13 cellular contexts compared by ENCODE assay signal in genomic region chr3:45414823-45415222, GRCh38. TPM values are rescaled to one million over a fixed set of nuclear protein-coding genes. Genes with fewer than 3 reads are reported as not detected.
DNase-seq lines count a peak whose midpoint lies in the region; ATAC-seq, FAIRE-seq and TF ChIP-seq lines count a peak whose summit lies in the region.
"Had no signal": no experiment of that assay in that cellular context is flagged by ENCODE, and none has a peak within 500 bp of the region (broad histone marks: within the 10 kb centered on the region; RNA-seq: fewer than 3 reads in every experiment).

No MANE protein-coding gene starts in this region.

- intact Hi-C loops in GM12878 (cut with micrococcal nuclease; ENCODE audit: unreplicated experiment): no loop called here
- intact Hi-C loops in posterior vena cava (cut with DNase I): no loop called here

- no peak overlapping the region for H3K9ac ChIP-seq in GM12878 (ENCODE audit: control insufficient read depth, insufficient read depth, low read length)

- POLR2A ChIA-PET in GM10248 (lab: Yijun Ruan, JAX): no interaction called here
- POLR2A ChIA-PET in GM12878 (lab: Charles Lee): no interaction called here

- RAD21 ChIA-PET in GM12878 (lab: Charles Lee; ENCODE audit: unreplicated experiment): no interaction called here

- no TSS peak for BruUV-seq in GM12878 (replicated peaks; lab: Mats Ljungman, UMichigan)

- ATAC-seq in GM18861 (IDR thresholded peaks at IDR 0.05; ENCODE audit: unreplicated experiment): peak; percentile 40
- ATAC-seq in HG03432 (IDR thresholded peaks at IDR 0.05; ENCODE audit: unreplicated experiment): peak; percentile 59
- ATAC-seq in GM12878: peak; percentile 81
- ATAC-seq: naive thymus-derived CD4-positive, alpha-beta T cell; right lobe of liver had no signal

- no peak overlapping the region for H3K27ac ChIP-seq in GM12878 (ENCODE audit: control insufficient read depth, insufficient read depth)
- H3K27ac ChIP-seq: right lobe of liver, thoracic aorta had no signal

- peaks cover 9% of the 10 kb centered on the region for H3K4me1 ChIP-seq in GM12878 (ENCODE audit: control insufficient read depth, insufficient read depth, low read length)
- H3K4me1 ChIP-seq: right lobe of liver had no signal

- TF ChIP-seq CTCF in GM10248 (IDR thresholded peaks at IDR 0.05; ENCODE audit: control extremely low read depth, extremely low read depth, low read depth, missing control alignments): no peak
- no peak for TF ChIP-seq CTCF in GM12878 (IDR thresholded peaks at IDR 0.05 in 2 of 3, conservative IDR thresholded peaks at IDR 0.05 in 1 of 3; ENCODE audit: control insufficient read depth in 2 of 3, extremely low read depth in 1 of 3, insufficient read depth in 1 of 3, low read depth in 3 of 3, low read length in 3 of 3)

- H3K4me3 ChIP-seq in GM12878: no peak overlapping the region
- H3K4me3 ChIP-seq: right lobe of liver, thoracic aorta had no signal

- no peak for TF ChIP-seq EP300 in GM12878 (IDR thresholded peaks at IDR 0.05; ENCODE audit: borderline replicate concordance in 1 of 2, control insufficient read depth in 1 of 2, low read depth in 2 of 2, low read length in 2 of 2)

- H3K4me2 ChIP-seq in GM12878 (ENCODE audit: control insufficient read depth, insufficient read depth): no peak overlapping the region; the same call in 1 of the 2 replicates

- WGBS in GM12878 (ENCODE audit: insufficient coverage, insufficient replicate concordance, low lambda C conversion rate, missing lambda C conversion rate): 0% methylated on average over 1 of the region's 1 CpG

- no peaks in the 10 kb centered on the region for H3K27me3 ChIP-seq in GM12878 (replicated peaks in 1 of 2; ENCODE audit: control insufficient read depth in 2 of 2, insufficient read depth in 2 of 2, low read length in 1 of 2)
- H3K27me3 ChIP-seq: right lobe of liver had no signal

- no peaks in the 10 kb centered on the region for H3K79me2 ChIP-seq in GM12878 (ENCODE audit: control insufficient read depth, insufficient read depth, low read length)

- FAIRE-seq in GM12878 (lab: Jason Lieb, UNC) (peak; percentile 65), urothelium cell line (lab: Jason Lieb, UNC) (no peak)

- H4K20me1 ChIP-seq in GM12878 (ENCODE audit: control insufficient read depth, insufficient read depth): no peaks in the 10 kb centered on the region

- SMC1A ChIA-PET in GM12878 (lab: Charles Lee; ENCODE audit: uncharacterized antibody, unreplicated experiment): no interaction called here

- TF ChIP-seq POLR2A in GM12878 (IDR thresholded peaks at IDR 0.05; ENCODE audit: low read depth, low read length): no peak

- H2AFZ ChIP-seq in GM12878 (ENCODE audit: control insufficient read depth, low read depth, low read length): no peak overlapping the region

- in situ Hi-C loops in GM12878 (cut with MboI): no loop called here

- DNase-seq in GM10248 (ENCODE audit: extremely low spot score) (peak; percentile 18), GM12878 (ENCODE audit: low read depth, low spot score) (peak; percentile 31), activated gamma-delta T cell treated with Interleukin-2 at 50 U/mL for 16 hours (no peak), posterior vena cava (ENCODE audit: low spot score) (no peak), urothelium cell line (ENCODE audit: low spot score) (no peak)
- DNase-seq: amygdala; islet precursor cell; naive thymus-derived CD4-positive, alpha-beta T cell; NCI-H1417 treated with DMSO at 0.1 percent for 48 hours; right lobe of liver had no signal

- peaks cover 0 to 10% of the 10 kb centered on the region in 2 experiments; a peak in 2 of 4 replicates for H3K36me3 ChIP-seq in GM12878 (ENCODE audit: control insufficient read depth in 2 of 2, insufficient read depth in 2 of 2, low read length in 1 of 2)

- CTCF ChIA-PET in GM10248 (lab: Yijun Ruan, JAX): no interaction called here
- CTCF ChIA-PET in GM12878 (lab: Yijun Ruan, JAX): no interaction called here

- H3K9me3 ChIP-seq in GM12878 (replicated peaks; ENCODE audit: control insufficient read depth, insufficient read depth, low read length): no peaks in the 10 kb centered on the region
- H3K9me3 ChIP-seq: right lobe of liver, thoracic aorta had no signal

- no peak for TF ChIP-seq RAD21 in GM12878 (IDR thresholded peaks at IDR 0.05; ENCODE audit: insufficient read depth, low read depth, low read length)

TF ChIP-seq in GM12878, 131 proteins besides CTCF, POLR2A, EP300 and RAD21:
- peak; percentile 85 for TF ChIP-seq RUNX3 (IDR thresholded peaks at IDR 0.05; ENCODE audit: low read length)
- 0 out of 2 replicates have a peak, but pooled peaks have one; percentile 11 for TF ChIP-seq EED (IDR thresholded peaks at IDR 0.05; ENCODE audit: low read depth)
- no peak for TF ChIP-seq E2F8 (IDR thresholded peaks at IDR 0.05; ENCODE audit: low read depth, partially characterized antibody)

RNA-seq across cellular contexts. Expression of gene LARS2, which starts 26.4 kb away (rescaled TPM):
- total RNA-seq in GM12878 (2013; cell fraction: nucleolus; rRNA removed): 77.0 and 83.9 TPM in 2 replicates
- 29.9 and 31.3 TPM in 2 replicates for total RNA-seq in GM12878 (2014; rRNA removed)
- 27.6 and 29.5 TPM in 2 replicates for total RNA-seq in GM12878 (2014; rRNA removed; fragmentation: Illumina TruSeq; extraction: Trizol)
- total RNA-seq in GM12878 (2021): 36.5 and 38.9 TPM in 2 replicates
- polyA plus RNA-seq in GM12878 (2011; ENCODE audit: low read depth): 7.6 TPM
- polyA plus RNA-seq in GM12878 (2011; rRNA removed): 23.8 and 27.0 TPM in 2 replicates
- 25.2 and 28.7 TPM in 2 replicates for polyA plus RNA-seq in GM12878 (2011; cell fraction: cytosol; rRNA removed)
- polyA plus RNA-seq in GM12878 (2011; cell fraction: nucleus; rRNA removed): 41.3 and 59.3 TPM in 2 replicates
- 9.0 and 11.5 TPM in 2 replicates for polyA plus RNA-seq in GM12878 (2012)
- polyA plus RNA-seq in GM12878 (2014; fragmentation: Illumina TruSeq; extraction: Trizol): 23.9 and 30.8 TPM in 2 replicates
- polyA plus RNA-seq in GM12878 (2014; fragmentation: Nextera tagmentation; extraction: Ambion mirVana): 1 to 10 TPM; 2.8 to 3.5 TPM
- polyA plus RNA-seq in GM12878 (2014; rRNA removed): 22.5 and 23.8 TPM in 2 replicates
- polyA plus RNA-seq in GM12878 (2016; fragmentation: Nextera tagmentation; extraction: Ambion mirVana): 10 to 100 TPM; 31.3 to 35.7 TPM
- polyA minus RNA-seq in GM12878 (2011; rRNA and poly(A)+ RNA removed): 48.7 and 51.6 TPM in 2 replicates
- polyA minus RNA-seq in GM12878 (2011; cell fraction: cytosol; rRNA and poly(A)+ RNA removed): 7.8 and 9.3 TPM in 2 replicates
- 30.9 and 46.5 TPM in 2 replicates for polyA minus RNA-seq in GM12878 (2011; cell fraction: nucleus; rRNA and poly(A)+ RNA removed)
- 10 to 100 TPM; 10.9 to 12.1 TPM for total RNA-seq in posterior vena cava

Comparison
In these comparisons a context has a peak if more than half of its experiments do, and no peak if none do; other contexts are left out.
1. DNase-seq: peak in GM10248 (single experiment) and GM12878 (single experiment); none in activated gamma-delta T cell treated with Interleukin-2 at 50 U/mL for 16 hours (single experiment), posterior vena cava (single experiment) and urothelium cell line (single experiment).
2. Peak in every context shown above with its lines, with median percentiles within 50 percentile points of each other: ATAC-seq.